ENCODE assay signal across 19 cellular contexts in the genomic region with DNA sequence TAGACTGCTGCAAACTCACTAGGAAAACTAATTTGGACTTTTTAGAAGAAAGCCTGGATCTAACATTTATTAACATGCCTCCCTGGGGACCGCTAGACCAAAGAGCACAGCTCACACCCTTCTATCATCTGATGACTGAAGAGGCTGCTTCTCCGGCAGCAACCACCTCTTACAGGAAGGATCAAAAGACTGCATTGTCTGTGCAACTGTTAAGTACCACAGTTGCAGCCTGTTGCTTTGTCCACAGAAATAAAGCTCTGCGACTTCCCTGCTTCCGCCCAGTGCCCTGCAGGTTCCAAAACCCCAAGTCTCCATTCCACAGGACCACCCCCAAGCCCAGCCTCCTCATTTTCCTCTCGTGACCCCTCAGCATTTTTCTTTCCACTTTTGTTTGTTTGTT. TPM values are rescaled to one million over a fixed set of nuclear protein-coding genes. Genes with fewer than 3 reads are reported as not detected.
DNase-seq lines count a peak whose midpoint lies in the region; ATAC-seq and TF ChIP-seq lines count a peak whose summit lies in the region.
"Had no signal": no experiment of that assay in that cellular context is flagged by ENCODE, and none has a peak within 500 bp of the region (broad histone marks: within the 10 kb centered on the region; RNA-seq: fewer than 3 reads in every experiment).

No MANE protein-coding gene starts in this region.

- no peaks in the 10 kb centered on the region for H4K20me1 ChIP-seq in GM23338 (replicated peaks; ENCODE audit: insufficient read depth)
- H4K20me1 ChIP-seq: BLaER1 treated with 17β-estradiol and CSF1 and Interleukin-3, amounts not matched to agents 10 nM and 100 nM had no signal

- H3K4me3 ChIP-seq in GM23338 = no peak overlapping the region
- H3K4me3 ChIP-seq in thyroid gland (replicated peaks in 1 of 3) = no peak overlapping the region
- H3K4me3 ChIP-seq: BLaER1 treated with 17β-estradiol and CSF1 and Interleukin-3, amounts not matched to agents 10 nM and 100 nM; GM23248; K562 had no signal

- intact Hi-C loops in thyroid gland (cut with DNase I) = no loop called here

- no peak overlapping the region for H3K4me2 ChIP-seq in GM23338
- H3K4me2 ChIP-seq: BLaER1 treated with 17β-estradiol and CSF1 and Interleukin-3, amounts not matched to agents 10 nM and 100 nM had no signal

- H3K36me3 Mint-ChIP-seq in GM23338 (ENCODE audit: low read depth) = no peaks in the 10 kb centered on the region; the same call in 1 of the 3 replicates
- no peaks in the 10 kb centered on the region for H3K36me3 Mint-ChIP-seq in nephron progenitor cell (ENCODE audit: low read depth)
- no peaks in the 10 kb centered on the region for H3K36me3 Mint-ChIP-seq in progenitor cell of endocrine pancreas (ENCODE audit: insufficient read depth)
- H3K36me3 Mint-ChIP-seq in activated naive CD8-positive, alpha-beta T cell treated with anti-CD3 and anti-CD28 coated beads for 36 hours = no peaks in the 10 kb centered on the region
- H3K36me3 Mint-ChIP-seq: CD8-positive, alpha-beta T cell had no signal

- in situ Hi-C loops in SK-MEL-5 (cut with HindIII; ENCODE audit: low pct_unique_long_range_greater_than_20kb, low sequenced_read_pairs) = no loop called here

- TF ChIP-seq CTCF in GM23338 (conservative IDR thresholded peaks at IDR 0.05; ENCODE audit: low read depth in 2 of 2) (no peak), nephron progenitor cell (IDR thresholded peaks at IDR 0.05) (no peak), progenitor cell of endocrine pancreas (IDR thresholded peaks at IDR 0.05; ENCODE audit: unreplicated experiment) (no peak), thyroid gland (IDR thresholded peaks at IDR 0.05) (no peak)

- no peaks in the 10 kb centered on the region for H3K36me3 ChIP-seq in GM23338 (ENCODE audit: insufficient read depth)
- H3K36me3 ChIP-seq in thyroid gland = no peaks in the 10 kb centered on the region
- H3K36me3 ChIP-seq: BLaER1 treated with 17β-estradiol and CSF1 and Interleukin-3, amounts not matched to agents 10 nM and 100 nM had no signal

- H3K9me3 ChIP-seq in thyroid gland = no peaks in the 10 kb centered on the region
- H3K9me3 ChIP-seq: BLaER1 treated with 17β-estradiol and CSF1 and Interleukin-3, amounts not matched to agents 10 nM and 100 nM had no signal

- TF ChIP-seq POLR2A in thyroid gland (IDR thresholded peaks at IDR 0.05) = no peak

- H2AFZ ChIP-seq in GM23338 = 0 out of 2 replicates have a peak overlapping the region, but pooled peaks have one; percentile 32
- H2AFZ ChIP-seq: GM23248 had no signal

- no peaks in the 10 kb centered on the region for H3F3A ChIP-seq in GM23338 (replicated peaks; ENCODE audit: low read depth)

- H3K4me1 ChIP-seq in GM23338 (ENCODE audit: insufficient read depth) (peaks cover 13% of the 10 kb centered on the region), thyroid gland (no peaks in the 10 kb centered on the region)
- H3K4me1 ChIP-seq: BLaER1 treated with 17β-estradiol and CSF1 and Interleukin-3, amounts not matched to agents 10 nM and 100 nM had no signal

- no peak overlapping the region for H3K27ac Mint-ChIP-seq in GM23338
- H3K27ac Mint-ChIP-seq in nephron progenitor cell = peak overlapping the region; percentile 69
- H3K27ac Mint-ChIP-seq in progenitor cell of endocrine pancreas = peak overlapping the region; percentile 22
- no peak overlapping the region for H3K27ac Mint-ChIP-seq in activated naive CD8-positive, alpha-beta T cell treated with anti-CD3 and anti-CD28 coated beads for 36 hours
- H3K27ac Mint-ChIP-seq: B cell; CD8-positive, alpha-beta T cell had no signal

- no peak; the same call in 2 of the 3 replicates for ATAC-seq in GM23338
- ATAC-seq: CD8-positive, alpha-beta T cell; K562 had no signal

- no peak overlapping the region for H3K27ac ChIP-seq in GM23338 (ENCODE audit: low read depth)
- H3K27ac ChIP-seq in thyroid gland = no peak overlapping the region
- H3K27ac ChIP-seq: BLaER1 treated with 17β-estradiol and CSF1 and Interleukin-3, amounts not matched to agents 10 nM and 100 nM; GM23248; HL-60 had no signal

- DNase-seq in GM23338 (ENCODE audit: low spot score) (no peak), SK-MEL-5 (ENCODE audit: low read depth, low spot score) (peak; percentile 89), nephron progenitor cell (no peak), progenitor cell of endocrine pancreas (ENCODE audit: low spot score, unreplicated experiment) (no peak), NCI-H774 (lab: John Stamatoyannopoulos, UW) (no peak), thyroid gland (no peak)
- no peak for DNase-seq in activated naive CD8-positive, alpha-beta T cell treated with anti-CD3 and anti-CD28 coated beads for 36 hours
- DNase-seq: CD8-positive, alpha-beta T cell; COR-L47; DMS 273 treated with DMSO at 0.1 percent for 48 hours; DMS53; DND-41; GM23248; H7; IMR-90 had no signal

- H3K9me3 Mint-ChIP-seq in GM23338 = no peaks in the 10 kb centered on the region; the same call in 2 of the 3 replicates
- no peaks in the 10 kb centered on the region for H3K9me3 Mint-ChIP-seq in nephron progenitor cell
- no peaks in the 10 kb centered on the region for H3K9me3 Mint-ChIP-seq in progenitor cell of endocrine pancreas (ENCODE audit: low read depth)
- no peaks in the 10 kb centered on the region for H3K9me3 Mint-ChIP-seq in activated naive CD8-positive, alpha-beta T cell treated with anti-CD3 and anti-CD28 coated beads for 36 hours
- H3K9me3 Mint-ChIP-seq: CD8-positive, alpha-beta T cell had no signal

- H3K27me3 ChIP-seq in GM23338 (ENCODE audit: insufficient read depth) (no peaks in the 10 kb centered on the region), thyroid gland (no peaks in the 10 kb centered on the region)
- H3K27me3 ChIP-seq: BLaER1 treated with 17β-estradiol and CSF1 and Interleukin-3, amounts not matched to agents 10 nM and 100 nM had no signal

- no peak overlapping the region for H3K4me3 Mint-ChIP-seq in GM23338
- no peak overlapping the region for H3K4me3 Mint-ChIP-seq in nephron progenitor cell
- H3K4me3 Mint-ChIP-seq in progenitor cell of endocrine pancreas (ENCODE audit: low read depth) = no peak overlapping the region
- no peak overlapping the region for H3K4me3 Mint-ChIP-seq in activated naive CD8-positive, alpha-beta T cell treated with anti-CD3 and anti-CD28 coated beads for 36 hours
- H3K4me3 Mint-ChIP-seq: B cell; CD8-positive, alpha-beta T cell had no signal

- H3K9me2 ChIP-seq in GM23338 (ENCODE audit: insufficient read depth) = no peaks in the 10 kb centered on the region

- peaks cover 3% of the 10 kb centered on the region for H3K27me3 Mint-ChIP-seq in GM23338 (ENCODE audit: insufficient read depth, low read depth, poor library complexity)
- H3K27me3 Mint-ChIP-seq in nephron progenitor cell (ENCODE audit: low read depth, poor library complexity) = peaks cover 16% of the 10 kb centered on the region
- peaks cover 14% of the 10 kb centered on the region for H3K27me3 Mint-ChIP-seq in progenitor cell of endocrine pancreas
- no peaks in the 10 kb centered on the region for H3K27me3 Mint-ChIP-seq in activated naive CD8-positive, alpha-beta T cell treated with anti-CD3 and anti-CD28 coated beads for 36 hours

- 85 to 90% methylated on average over 5 of the region's 5 CpGs for WGBS in thyroid gland, 2 donors

- H3K79me2 ChIP-seq in GM23338 (replicated peaks; ENCODE audit: insufficient read depth) = no peaks in the 10 kb centered on the region; the same call in 1 of the 2 replicates

- H3K4me1 Mint-ChIP-seq in GM23338 = peaks cover 24% of the 10 kb centered on the region
- H3K4me1 Mint-ChIP-seq in nephron progenitor cell = peaks cover 34% of the 10 kb centered on the region
- peaks cover 10% of the 10 kb centered on the region for H3K4me1 Mint-ChIP-seq in progenitor cell of endocrine pancreas (ENCODE audit: low read depth)
- H3K4me1 Mint-ChIP-seq in activated naive CD8-positive, alpha-beta T cell treated with anti-CD3 and anti-CD28 coated beads for 36 hours = no peaks in the 10 kb centered on the region
- H3K4me1 Mint-ChIP-seq: B cell had no signal

TF ChIP-seq in GM23338, 12 proteins besides CTCF, POLR2A, EP300 and RAD21 (continues in another document):
- TF ChIP-seq, protein P1, sequence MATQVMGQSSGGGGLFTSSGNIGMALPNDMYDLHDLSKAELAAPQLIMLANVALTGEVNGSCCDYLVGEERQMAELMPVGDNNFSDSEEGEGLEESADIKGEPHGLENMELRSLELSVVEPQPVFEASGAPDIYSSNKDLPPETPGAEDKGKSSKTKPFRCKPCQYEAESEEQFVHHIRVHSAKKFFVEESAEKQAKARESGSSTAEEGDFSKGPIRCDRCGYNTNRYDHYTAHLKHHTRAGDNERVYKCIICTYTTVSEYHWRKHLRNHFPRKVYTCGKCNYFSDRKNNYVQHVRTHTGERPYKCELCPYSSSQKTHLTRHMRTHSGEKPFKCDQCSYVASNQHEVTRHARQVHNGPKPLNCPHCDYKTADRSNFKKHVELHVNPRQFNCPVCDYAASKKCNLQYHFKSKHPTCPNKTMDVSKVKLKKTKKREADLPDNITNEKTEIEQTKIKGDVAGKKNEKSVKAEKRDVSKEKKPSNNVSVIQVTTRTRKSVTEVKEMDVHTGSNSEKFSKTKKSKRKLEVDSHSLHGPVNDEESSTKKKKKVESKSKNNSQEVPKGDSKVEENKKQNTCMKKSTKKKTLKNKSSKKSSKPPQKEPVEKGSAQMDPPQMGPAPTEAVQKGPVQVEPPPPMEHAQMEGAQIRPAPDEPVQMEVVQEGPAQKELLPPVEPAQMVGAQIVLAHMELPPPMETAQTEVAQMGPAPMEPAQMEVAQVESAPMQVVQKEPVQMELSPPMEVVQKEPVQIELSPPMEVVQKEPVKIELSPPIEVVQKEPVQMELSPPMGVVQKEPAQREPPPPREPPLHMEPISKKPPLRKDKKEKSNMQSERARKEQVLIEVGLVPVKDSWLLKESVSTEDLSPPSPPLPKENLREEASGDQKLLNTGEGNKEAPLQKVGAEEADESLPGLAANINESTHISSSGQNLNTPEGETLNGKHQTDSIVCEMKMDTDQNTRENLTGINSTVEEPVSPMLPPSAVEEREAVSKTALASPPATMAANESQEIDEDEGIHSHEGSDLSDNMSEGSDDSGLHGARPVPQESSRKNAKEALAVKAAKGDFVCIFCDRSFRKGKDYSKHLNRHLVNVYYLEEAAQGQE (IDR thresholded peaks at IDR 0.05; ENCODE audit: unreplicated experiment) = no peak
- no peak for TF ChIP-seq STAT1 (IDR thresholded peaks at IDR 0.05; ENCODE audit: unreplicated experiment)
- no peak for TF ChIP-seq ZNF331 (CRISPR knock-in tag; IDR thresholded peaks at IDR 0.05; ENCODE audit: low read depth)

RNA-seq across cellular contexts. Expression of gene PODXL, which starts 14.0 kb away (rescaled TPM):
- total RNA-seq in GM23338 (2014; rRNA removed; shearing (Covaris generic)) = 698 and 727 TPM in 2 replicates
- 215 and 220 TPM in 2 replicates for polyA plus RNA-seq in GM23338 (2016; fragmentation: Nextera tagmentation; extraction: Ambion mirVana)
- 2.8 and 4.6 TPM in 2 replicates for total RNA-seq in SK-MEL-5 (2014; rRNA removed; shearing (Covaris generic))
- polyA plus RNA-seq in SK-MEL-5 (2015; cell fraction: cytosol; rRNA removed) = 12.7 and 14.4 TPM in 2 replicates
- 6.8 and 9.9 TPM in 2 replicates for polyA plus RNA-seq in SK-MEL-5 (2015; cell fraction: nucleus; rRNA removed)
- total RNA-seq in progenitor cell of endocrine pancreas = 21.2 and 27.0 TPM in 2 replicates
- total RNA-seq in activated naive CD8-positive, alpha-beta T cell treated with anti-CD3 and anti-CD28 coated beads for 36 hours = under 1 TPM; 0.70 to 0.88 TPM
- total RNA-seq in thyroid gland = 100 to 1,000 TPM in 1 of 4 donors, 10 to 100 TPM in 3; 47.7 to 125 (median 56.3) TPM

Comparison
In these comparisons a context has a peak if more than half of its experiments do, and no peak if none do; other contexts are left out.
1. H3K27ac Mint-ChIP-seq: peak in nephron progenitor cell (single experiment) and progenitor cell of endocrine pancreas (single experiment); none in GM23338 (single experiment) and activated naive CD8-positive, alpha-beta T cell treated with anti-CD3 and anti-CD28 coated beads for 36 hours (single experiment).